Comparison of ENCODE assay signal across 8 cellular contexts in the genomic region with DNA sequence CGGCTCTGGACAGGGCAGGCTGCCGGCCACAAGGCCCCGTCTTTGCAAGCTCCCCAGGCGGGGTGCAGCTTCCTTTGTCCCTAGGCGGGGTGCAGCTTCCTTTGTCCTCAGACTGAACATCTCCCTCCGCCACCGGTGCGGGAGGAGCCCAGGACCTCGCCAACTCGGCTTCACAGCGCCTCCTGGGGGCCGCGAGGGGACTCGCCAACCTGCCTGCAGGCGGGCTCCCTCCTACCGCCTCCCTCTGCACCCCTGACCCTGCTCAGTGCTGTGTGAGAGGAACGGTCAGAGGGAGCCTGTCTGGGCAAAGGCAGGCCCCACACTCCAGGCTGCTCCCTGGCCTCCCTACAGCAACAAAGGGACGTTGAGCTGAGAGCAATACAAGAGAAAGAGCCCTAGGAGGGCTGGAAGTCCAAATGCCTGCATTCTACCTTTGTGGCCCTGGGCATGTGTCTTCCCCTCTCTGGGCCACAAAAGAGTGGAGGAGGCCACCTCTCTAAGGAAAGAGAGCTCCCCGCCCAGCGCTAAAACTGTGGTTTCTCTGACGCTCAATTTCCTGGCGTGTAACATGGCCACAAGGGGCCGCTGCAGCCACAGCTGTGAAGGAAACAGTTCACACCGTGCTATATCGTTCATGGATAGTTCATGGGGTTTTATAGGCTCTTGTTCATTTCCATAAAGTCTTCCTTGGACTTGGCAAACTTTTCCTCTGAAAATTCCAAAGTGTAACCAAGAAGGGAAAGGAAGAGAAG. TPM values are rescaled to one million over a fixed set of nuclear protein-coding genes. Genes with fewer than 3 reads are reported as not detected.
A peak's percentile ranks its signal among the peaks of the same experiment; 100 is the strongest.
DNase-seq lines count a peak whose midpoint lies in the region; ATAC-seq and TF ChIP-seq lines count a peak whose summit lies in the region.

No MANE protein-coding gene starts in this region.

- H3K27me3 ChIP-seq in ACC112 (ENCODE audit: insufficient read depth, low read length) (no peaks in the 10 kb centered on the region), SU-DHL-6 (ENCODE audit: low read length) (no peaks in the 10 kb centered on the region), ovary (no peaks in the 10 kb centered on the region), testis (no peaks in the 10 kb centered on the region)

- H3K36me3 ChIP-seq in ACC112 (ENCODE audit: insufficient read depth, low read length), result no peaks in the 10 kb centered on the region
- no peaks in the 10 kb centered on the region for H3K36me3 ChIP-seq in SU-DHL-6 (ENCODE audit: low read length)
- no peaks in the 10 kb centered on the region for H3K36me3 ChIP-seq in ovary
- H3K36me3 ChIP-seq in testis (ENCODE audit: low read depth, missing control alignments), result no peaks in the 10 kb centered on the region

- H2AFZ ChIP-seq in ACC112 (ENCODE audit: low read length, unreplicated experiment) (peak overlapping the region; percentile 34), SU-DHL-6 (ENCODE audit: low read depth, low read length, severe bottlenecking) (no peak overlapping the region)

- intact Hi-C loops in Right ventricle myocardium superior (cut with DNase I) (loop anchor here (2.0 to 10.0 kb wide), 3 partner anchors 100 to 744 kb away; no protein-coding TSS in a partner anchor), ovary (cut with DNase I) (loop anchor here in 2 of 4 donors (5.0 to 10.0 kb wide), 3 partner anchors 108 to 862 kb away; no protein-coding TSS in a partner anchor), testis (cut with DNase I; ENCODE audit: low total_unique reads) (loop anchor here (2.0 kb wide), 1 partner anchor 100 kb away; no protein-coding TSS in a partner anchor)

- H3K4me3 Mint-ChIP-seq in activated naive CD8-positive, alpha-beta T cell treated with anti-CD3 and anti-CD28 coated beads for 36 hours, result no peak overlapping the region

- H3K9me3 ChIP-seq in SU-DHL-6 (ENCODE audit: insufficient read depth, low read length) (no peaks in the 10 kb centered on the region), ovary (no peaks in the 10 kb centered on the region), testis (no peaks in the 10 kb centered on the region)

- no peak for TF ChIP-seq EP300 in ovary (IDR thresholded peaks at IDR 0.05)

- H3K4me3 ChIP-seq in ACC112 (ENCODE audit: low read depth, low read length) (no peak overlapping the region), SU-DHL-6 (ENCODE audit: insufficient read depth, low read length, poor library complexity, severe bottlenecking) (no peak overlapping the region), ovary (no peak overlapping the region), testis (peak overlapping the region; percentile 24 to 54)

- H3K4me1 Mint-ChIP-seq in activated naive CD8-positive, alpha-beta T cell treated with anti-CD3 and anti-CD28 coated beads for 36 hours, result peaks cover 14% of the 10 kb centered on the region

- H3K4me1 ChIP-seq in ACC112 (ENCODE audit: control insufficient read depth, insufficient read depth, low read length, unreplicated experiment) (peaks cover 29% of the 10 kb centered on the region), ovary (ENCODE audit: insufficient read depth) (peaks cover 14% of the 10 kb centered on the region), testis (peaks cover 23% of the 10 kb centered on the region)

- TF ChIP-seq POLR2A in ovary (IDR thresholded peaks at IDR 0.05) (no peak), testis (IDR thresholded peaks at IDR 0.05) (no peak)

- peaks cover 12% of the 10 kb centered on the region for H3K27me3 Mint-ChIP-seq in activated naive CD8-positive, alpha-beta T cell treated with anti-CD3 and anti-CD28 coated beads for 36 hours

- H3F3A ChIP-seq in SU-DHL-6 (ENCODE audit: insufficient read depth), result no peaks in the 10 kb centered on the region

- DNase-seq in NAMALWA (ENCODE audit: low spot score), result peak; percentile 82
- peak; percentile 81 for DNase-seq in activated naive CD8-positive, alpha-beta T cell treated with anti-CD3 and anti-CD28 coated beads for 36 hours
- peak; percentile 89 for DNase-seq in Right ventricle myocardium superior
- peak; percentile 84 to 92 (median 86) for DNase-seq in ovary
- DNase-seq in testis, result peak; percentile 92

- TF ChIP-seq CTCF in SU-DHL-6 (IDR thresholded peaks at IDR 0.05; ENCODE audit: insufficient read depth, low read length, poor library complexity, severe bottlenecking) (peak; percentile 98), ovary (IDR thresholded peaks at IDR 0.05) (peak; percentile 59 to 69 (median 68)), testis (IDR thresholded peaks at IDR 0.05) (peak; percentile 89 to 92 (median 91))

- no peaks in the 10 kb centered on the region for H3K79me2 ChIP-seq in ACC112 (ENCODE audit: control insufficient read depth, insufficient read depth, low read length, unreplicated experiment)
- no peaks in the 10 kb centered on the region for H3K79me2 ChIP-seq in SU-DHL-6 (ENCODE audit: insufficient read depth, low read length)

- H3K27ac Mint-ChIP-seq in activated naive CD8-positive, alpha-beta T cell treated with anti-CD3 and anti-CD28 coated beads for 36 hours, result no peak overlapping the region

- H3K27ac ChIP-seq in ACC112 (ENCODE audit: low read depth, low read length) (peak overlapping the region; percentile 52), SU-DHL-6 (ENCODE audit: low read depth, low read length) (no peak overlapping the region), ovary (peak overlapping the region in 1 of 2 donors; percentile 75), testis (peak overlapping the region; percentile 10 to 39)

- no peaks in the 10 kb centered on the region for H4K20me1 ChIP-seq in SU-DHL-6 (ENCODE audit: low read depth, low read length)

- no peaks in the 10 kb centered on the region for H3K9me2 ChIP-seq in SU-DHL-6 (replicated peaks; ENCODE audit: insufficient read depth, low read length)

- no peaks in the 10 kb centered on the region for H3K36me3 Mint-ChIP-seq in activated naive CD8-positive, alpha-beta T cell treated with anti-CD3 and anti-CD28 coated beads for 36 hours

- ATAC-seq in GM18907 (IDR thresholded peaks at IDR 0.05; ENCODE audit: unreplicated experiment) (peak; percentile 69), Right ventricle myocardium superior (ENCODE audit: poor library complexity) (peak; percentile 93)

- no peak overlapping the region for H3K9ac ChIP-seq in SU-DHL-6 (ENCODE audit: low read length)

- WGBS in ovary, 3 donors, result 2 to 4% (median 4%) methylated on average over 25 of the region's 25 CpGs
- WGBS in testis, 2 donors, result 0 to 1% methylated on average over 20 to 22 of the region's 25 CpGs

- H3K4me2 ChIP-seq in SU-DHL-6 (ENCODE audit: low read depth, low read length, poor library complexity, severe bottlenecking), result no peak overlapping the region

- H3K9me3 Mint-ChIP-seq in activated naive CD8-positive, alpha-beta T cell treated with anti-CD3 and anti-CD28 coated beads for 36 hours, result peaks cover 4% of the 10 kb centered on the region

RNA-seq across cellular contexts. Expression of a gene that starts 20.9 kb away (rescaled TPM):
- total RNA-seq in activated naive CD8-positive, alpha-beta T cell treated with anti-CD3 and anti-CD28 coated beads for 36 hours, result not detected
- 0.46 TPM for total RNA-seq in Right ventricle myocardium superior
- 100 to 1,000 TPM in 4 of 7 donors, 10 to 100 TPM in 3; 68.5 to 653 (median 144) TPM for total RNA-seq in ovary
- polyA plus RNA-seq in ovary, result 100 to 1,000 TPM in 1 of 2 donors, 10 to 100 TPM in 1; 13.3 to 110 TPM
- total RNA-seq in testis, result 1 to 10 TPM; 3.9 to 5.5 TPM
- polyA plus RNA-seq in testis (ENCODE audit: insufficient read depth, low read depth, low replicate concordance), result 49.5 TPM

RNA-seq across cellular contexts. Expression of a gene that starts 22.8 kb away (rescaled TPM):
- total RNA-seq in activated naive CD8-positive, alpha-beta T cell treated with anti-CD3 and anti-CD28 coated beads for 36 hours, result not detected
- total RNA-seq in Right ventricle myocardium superior (not detected), ovary (not detected), testis (under 1 TPM in 1 of 2 donors, not detected in 1; 0.43 TPM)
- polyA plus RNA-seq in ovary (not detected), testis (ENCODE audit: insufficient read depth, low read depth, low replicate concordance) (0.29 TPM)

RNA-seq across cellular contexts. Expression of a gene that starts 30.3 kb away (rescaled TPM):
- not detected for total RNA-seq in activated naive CD8-positive, alpha-beta T cell treated with anti-CD3 and anti-CD28 coated beads for 36 hours
- total RNA-seq in Right ventricle myocardium superior (not detected), ovary (1 to 10 TPM in 1 of 7 donors, under 1 TPM in 5, not detected in 1; 0.17 to 9.4 (median 0.46) TPM), testis (10 to 100 TPM in 1 of 2 donors, 1 to 10 TPM in 1; 5.8 to 19.4 TPM)
- polyA plus RNA-seq in ovary (under 1 TPM; 0.11 to 0.22 TPM), testis (ENCODE audit: insufficient read depth, low read depth, low replicate concordance) (21.7 TPM)

RNA-seq across cellular contexts. Expression of a gene that starts 37.7 kb away (rescaled TPM):
- total RNA-seq in activated naive CD8-positive, alpha-beta T cell treated with anti-CD3 and anti-CD28 coated beads for 36 hours, result not detected
- total RNA-seq in Right ventricle myocardium superior (not detected), ovary (1 to 10 TPM in 1 of 7 donors, under 1 TPM in 2, not detected in 4; 0.38 to 1.1 (median 0.75) TPM), testis (under 1 TPM in 1 of 2 donors, not detected in 1; 0.24 TPM)
- polyA plus RNA-seq in ovary (not detected), testis (ENCODE audit: insufficient read depth, low read depth, low replicate concordance) (0.37 TPM)

RNA-seq across cellular contexts. Expression of a gene that starts 43.6 kb away (rescaled TPM):
- total RNA-seq in activated naive CD8-positive, alpha-beta T cell treated with anti-CD3 and anti-CD28 coated beads for 36 hours, result not detected
- not detected for total RNA-seq in Right ventricle myocardium superior
- 1 to 10 TPM in 3 of 7 donors, under 1 TPM in 2, not detected in 2; 0.32 to 3.7 (median 3.2) TPM for total RNA-seq in ovary
- polyA plus RNA-seq in ovary, result 1 to 10 TPM in 1 of 2 donors, under 1 TPM in 1; 0.16 to 1.1 TPM
- 1 to 10 TPM; 2.4 to 7.7 TPM for total RNA-seq in testis
- polyA plus RNA-seq in testis (ENCODE audit: insufficient read depth, low read depth, low replicate concordance), result 21.4 TPM

Comparison
In these comparisons a context has a peak if more than half of its experiments do, and no peak if none do; other contexts are left out.
1. H3K4me3 ChIP-seq: peak in testis (2 of 2); none in ACC112 (single experiment), SU-DHL-6 (single experiment) and ovary (single experiment).
2. RNA of a gene that starts 20.9 kb away (total RNA-seq): 68.5 to 653 TPM in ovary; 3.9 to 5.5 TPM in testis, 0.46 TPM in Right ventricle myocardium superior (single experiment) and not detected in activated naive CD8-positive, alpha-beta T cell treated with anti-CD3 and anti-CD28 coated beads for 36 hours; every median in the first group is over 10 times any median in the second.
3. Peak in every context shown above with its lines, with median percentiles within 50 percentile points of each other: DNase-seq and CTCF ChIP-seq.